Comparison of ENCODE assay signal across 1 cellular context in genomic region chr9:37471942-37472679, GRCh38.
TF ChIP-seq lines count a peak whose summit lies in the region.

No MANE protein-coding gene starts in this region.

TF ChIP-seq in SK-N-SH, 30 proteins besides CTCF, POLR2A, EP300 and RAD21:
- TF ChIP-seq REST (IDR thresholded peaks at IDR 0.05; ENCODE audit: low read depth, low read length) (peak; percentile 38; the same call in 1 of the 2 replicates), TEAD4 (IDR thresholded peaks at IDR 0.05; ENCODE audit: borderline replicate concordance, insufficient read depth) (peak; percentile 95), GATA2 (CRISPR knock-in tag; IDR thresholded peaks at IDR 0.05) (no peak), ELF1 (IDR thresholded peaks at IDR 0.05) (peak; percentile 73), IRF3 (IDR thresholded peaks at IDR 0.05; ENCODE audit: low read depth, low read length) (no peak), RXRA (IDR thresholded peaks at IDR 0.05; ENCODE audit: borderline replicate concordance, low read depth) (peak; percentile 52; the same call in 1 of the 2 replicates), USF2 (IDR thresholded peaks at IDR 0.05; ENCODE audit: borderline replicate concordance, low read depth, low read length) (no peak), NRF1 (IDR thresholded peaks at IDR 0.05; ENCODE audit: low read depth, low read length) (no peak), MEF2A (IDR thresholded peaks at IDR 0.05; ENCODE audit: borderline replicate concordance, low read depth) (no peak; the same call in 1 of the 2 replicates), USF1 (IDR thresholded peaks at IDR 0.05; ENCODE audit: borderline replicate concordance, low read depth) (no peak), MXI1 (IDR thresholded peaks at IDR 0.05; ENCODE audit: low read depth, low read length) (no peak), MAX (IDR thresholded peaks at IDR 0.05; ENCODE audit: low read depth) (no peak; the same call in 1 of the 2 replicates), CHD2 (IDR thresholded peaks at IDR 0.05; ENCODE audit: low read length, partially characterized antibody) (no peak), TCF12 (IDR thresholded peaks at IDR 0.05) (peak; percentile 91), TAF1 (IDR thresholded peaks at IDR 0.05; ENCODE audit: borderline replicate concordance, low read depth, low read length) (peak; percentile 60; the same call in 1 of the 2 replicates), FOXJ3 (CRISPR knock-in tag; IDR thresholded peaks at IDR 0.05) (no peak), NFIC (IDR thresholded peaks at IDR 0.05; ENCODE audit: borderline replicate concordance) (peak; percentile 26; the same call in 1 of the 2 replicates), GABPA (IDR thresholded peaks at IDR 0.05; ENCODE audit: low read depth) (no peak), POLR2AphosphoS5 (IDR thresholded peaks at IDR 0.05; ENCODE audit: low read depth, low read length) (peak; percentile 66), YY1 (IDR thresholded peaks at IDR 0.05; ENCODE audit: low read depth) (no peak), EZH2phosphoT487 (IDR thresholded peaks at IDR 0.05; ENCODE audit: borderline replicate concordance, low read depth) (no peak), JUND (IDR thresholded peaks at IDR 0.05) (peak; percentile 96), SIN3A (IDR thresholded peaks at IDR 0.05; ENCODE audit: borderline replicate concordance, low read depth, low read length) (peak; percentile 77; the same call in 1 of the 2 replicates), SMC3 (IDR thresholded peaks at IDR 0.05; ENCODE audit: low read depth, low read length) (no peak), FOSL2 (IDR thresholded peaks at IDR 0.05; ENCODE audit: borderline replicate concordance, low read depth) (peak; percentile 83), RFX5 (IDR thresholded peaks at IDR 0.05; ENCODE audit: low read length) (no peak), ZBTB33 (IDR thresholded peaks at IDR 0.05; ENCODE audit: borderline replicate concordance, low read depth) (no peak), FOXM1 (IDR thresholded peaks at IDR 0.05; ENCODE audit: low read depth) (no peak), PBX3 (IDR thresholded peaks at IDR 0.05) (no peak), RCOR1 (IDR thresholded peaks at IDR 0.05; ENCODE audit: low read length) (no peak)
